12 cellular contexts compared by ENCODE assay signal in the genomic region with DNA sequence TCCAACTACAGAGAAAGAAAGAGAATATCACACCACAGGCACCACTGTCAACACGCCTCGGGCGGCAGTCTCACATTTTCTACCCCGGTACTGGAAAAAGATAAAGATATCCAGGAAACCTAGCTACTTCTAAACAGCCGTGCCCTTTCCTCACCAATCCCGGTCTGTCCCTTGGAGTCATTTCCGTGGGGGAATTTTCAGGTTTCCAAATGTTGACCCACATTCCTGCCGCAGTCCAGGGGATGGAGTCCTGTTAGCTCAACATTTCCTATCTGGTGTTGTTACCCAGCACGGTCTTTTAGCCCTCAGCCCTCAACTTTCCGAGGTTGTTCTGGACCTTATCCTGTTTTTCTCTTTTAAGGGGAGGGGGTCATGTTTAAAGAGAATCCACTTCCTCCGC. TPM values are rescaled to one million over a fixed set of nuclear protein-coding genes. Genes with fewer than 3 reads are reported as not detected.
A peak's percentile ranks its signal among the peaks of the same experiment; 100 is the strongest.
DNase-seq lines count a peak whose midpoint lies in the region; ATAC-seq and TF ChIP-seq lines count a peak whose summit lies in the region.
"Had no signal": no experiment of that assay in that cellular context is flagged by ENCODE, and none has a peak within 500 bp of the region (broad histone marks: within the 10 kb centered on the region; RNA-seq: fewer than 3 reads in every experiment).

No MANE protein-coding gene starts in this region.

- H3K4me3 ChIP-seq in GM23338, result no peak overlapping the region
- peak overlapping the region in 1 of 2 donors; percentile 28 for H3K4me3 ChIP-seq in ascending aorta
- H3K4me3 ChIP-seq in hepatocyte, result no peak overlapping the region
- no peak overlapping the region for H3K4me3 ChIP-seq in smooth muscle cell

- H4K20me1 ChIP-seq in GM23338 (replicated peaks; ENCODE audit: insufficient read depth), result peaks cover 4% of the 10 kb centered on the region; the same call in 1 of the 2 replicates
- H4K20me1 ChIP-seq in hepatocyte (ENCODE audit: insufficient read depth, poor library complexity, severe bottlenecking), result peaks cover 10% of the 10 kb centered on the region
- no peaks in the 10 kb centered on the region for H4K20me1 ChIP-seq in smooth muscle cell (ENCODE audit: low read depth)

- intact Hi-C loops in ascending aorta (cut with DNase I), result loop anchor here (10.0 kb wide), 1 partner anchor 548 kb away; no protein-coding TSS in a partner anchor
- intact Hi-C loops in posterior vena cava (cut with DNase I), result loop anchor here (1.0 to 5.0 kb wide), 2 partner anchors 27 to 45 kb away; no protein-coding TSS in a partner anchor

- peaks cover 35% of the 10 kb centered on the region for H3K79me2 ChIP-seq in GM23338 (replicated peaks; ENCODE audit: insufficient read depth)
- H3K79me2 ChIP-seq in hepatocyte, result peaks cover 82% of the 10 kb centered on the region
- H3K79me2 ChIP-seq in smooth muscle cell (ENCODE audit: low read depth), result peaks cover 80% of the 10 kb centered on the region

- H3K9ac ChIP-seq in smooth muscle cell (ENCODE audit: low read depth), result peak overlapping the region; percentile 97

- peaks cover 19% of the 10 kb centered on the region for H3K4me1 Mint-ChIP-seq in GM23338

- H3K27me3 ChIP-seq in GM23338 (ENCODE audit: insufficient read depth), result no peaks in the 10 kb centered on the region
- no peaks in the 10 kb centered on the region for H3K27me3 ChIP-seq in ascending aorta
- no peaks in the 10 kb centered on the region for H3K27me3 ChIP-seq in hepatocyte
- H3K27me3 ChIP-seq in smooth muscle cell (ENCODE audit: low read depth), result no peaks in the 10 kb centered on the region

- 0 out of 2 replicates have a peak overlapping the region, but pooled peaks have one; percentile 30 for H3K27ac ChIP-seq in GM23338 (ENCODE audit: low read depth)
- peak overlapping the region; percentile 93 to 97 for H3K27ac ChIP-seq in ascending aorta
- H3K27ac ChIP-seq in hepatocyte, result peak overlapping the region; percentile 91
- H3K27ac ChIP-seq in smooth muscle cell (ENCODE audit: low read depth), result peak overlapping the region; percentile 99

- no peak overlapping the region for H2AFZ ChIP-seq in GM23338
- H2AFZ ChIP-seq in hepatocyte, result no peak overlapping the region
- no peak overlapping the region for H2AFZ ChIP-seq in smooth muscle cell (ENCODE audit: low read depth)

- H3K4me3 Mint-ChIP-seq in GM23338, result no peak overlapping the region
- H3K4me3 Mint-ChIP-seq: central memory CD8-positive, alpha-beta T cell had no signal

- ATAC-seq in GM23338 (no peak), HG03354 (IDR thresholded peaks at IDR 0.05; ENCODE audit: poor library complexity, severe bottlenecking, unreplicated experiment) (no peak)

- H3K36me3 ChIP-seq in GM23338 (ENCODE audit: insufficient read depth) (peaks cover 10% of the 10 kb centered on the region), ascending aorta (peaks cover 10 to 13% of the 10 kb centered on the region in 2 donors), hepatocyte (replicated peaks; ENCODE audit: insufficient read depth, low read depth) (no peaks in the 10 kb centered on the region), smooth muscle cell (ENCODE audit: low read depth) (peaks cover 6% of the 10 kb centered on the region)

- H3K4me1 ChIP-seq in GM23338 (ENCODE audit: insufficient read depth), result peaks cover 5% of the 10 kb centered on the region; the same call in 1 of the 2 replicates
- H3K4me1 ChIP-seq in ascending aorta, result peaks cover 24 to 48% of the 10 kb centered on the region in 2 donors
- peaks cover 17% of the 10 kb centered on the region for H3K4me1 ChIP-seq in hepatocyte (ENCODE audit: insufficient read depth)
- peaks cover 35% of the 10 kb centered on the region for H3K4me1 ChIP-seq in smooth muscle cell (ENCODE audit: low read depth)

- H3K9me3 ChIP-seq in ascending aorta, result no peaks in the 10 kb centered on the region
- H3K9me3 ChIP-seq in hepatocyte (ENCODE audit: low read depth), result no peaks in the 10 kb centered on the region
- no peaks in the 10 kb centered on the region for H3K9me3 ChIP-seq in smooth muscle cell (replicated peaks; ENCODE audit: low read depth)

- no peak for TF ChIP-seq CTCF in GM23338 (conservative IDR thresholded peaks at IDR 0.05; ENCODE audit: low read depth in 2 of 2)
- no peak for TF ChIP-seq CTCF in ascending aorta (IDR thresholded peaks at IDR 0.05)
- TF ChIP-seq CTCF in hepatocyte (IDR thresholded peaks at IDR 0.05; ENCODE audit: poor library complexity), result no peak
- no peak for TF ChIP-seq CTCF in smooth muscle cell (IDR thresholded peaks at IDR 0.05; ENCODE audit: borderline replicate concordance, insufficient read depth, poor library complexity, severe bottlenecking)

- H3K9me2 ChIP-seq in GM23338 (ENCODE audit: insufficient read depth) (no peaks in the 10 kb centered on the region), hepatocyte (replicated peaks; ENCODE audit: insufficient read depth) (no peaks in the 10 kb centered on the region)

- H3K27me3 Mint-ChIP-seq in GM23338 (ENCODE audit: insufficient read depth, low read depth, poor library complexity), result peaks cover 18% of the 10 kb centered on the region
- H3K27me3 Mint-ChIP-seq: central memory CD8-positive, alpha-beta T cell had no signal

- peaks cover 56% of the 10 kb centered on the region for H3K36me3 Mint-ChIP-seq in GM23338 (ENCODE audit: low read depth)

- DNase-seq in GM23338 (ENCODE audit: low spot score), result no peak
- DNase-seq in ascending aorta (ENCODE audit: low spot score in 2 of 2), result no peak
- DNase-seq in hepatocyte (ENCODE audit: low spot score), result no peak
- no peak for DNase-seq in smooth muscle cell (lab: John Stamatoyannopoulos, UW; ENCODE audit: unreplicated experiment)
- no peak for DNase-seq in RPMI8226
- no peak for DNase-seq in NCI-H146 treated with DMSO at 0.1 percent for 48 hours (lab: John Stamatoyannopoulos, UW; ENCODE audit: unreplicated experiment)
- no peak for DNase-seq in posterior vena cava (ENCODE audit: low spot score)
- DNase-seq: activated CD8-positive, alpha-beta memory T cell treated with anti-CD3 and anti-CD28 coated beads, Interleukin-2, amount 50 U/mL, for 48 hours; CD4-positive, CD25-positive, alpha-beta regulatory T cell; NCI-H1092 had no signal

- H3F3A ChIP-seq in GM23338 (replicated peaks; ENCODE audit: low read depth) (no peaks in the 10 kb centered on the region), smooth muscle cell (ENCODE audit: low read depth) (peaks cover 20% of the 10 kb centered on the region)

- no peak overlapping the region for H3K27ac Mint-ChIP-seq in GM23338

- H3K9me3 Mint-ChIP-seq in GM23338, result peaks cover 18% of the 10 kb centered on the region
- H3K9me3 Mint-ChIP-seq: central memory CD8-positive, alpha-beta T cell had no signal

- no peak overlapping the region for H3K4me2 ChIP-seq in GM23338
- no peak overlapping the region for H3K4me2 ChIP-seq in hepatocyte
- peak overlapping the region; percentile 96 for H3K4me2 ChIP-seq in smooth muscle cell

- 72% methylated on average over 11 of the region's 11 CpGs for WGBS in hepatocyte (ENCODE audit: low lambda C conversion rate, missing lambda C conversion rate)
- 33% methylated on average over 11 of the region's 11 CpGs for WGBS in smooth muscle cell (ENCODE audit: low lambda C conversion rate)

TF ChIP-seq in GM23338, 12 proteins besides CTCF, POLR2A, EP300 and RAD21 (continues in another document):
- TF ChIP-seq, protein P1, sequence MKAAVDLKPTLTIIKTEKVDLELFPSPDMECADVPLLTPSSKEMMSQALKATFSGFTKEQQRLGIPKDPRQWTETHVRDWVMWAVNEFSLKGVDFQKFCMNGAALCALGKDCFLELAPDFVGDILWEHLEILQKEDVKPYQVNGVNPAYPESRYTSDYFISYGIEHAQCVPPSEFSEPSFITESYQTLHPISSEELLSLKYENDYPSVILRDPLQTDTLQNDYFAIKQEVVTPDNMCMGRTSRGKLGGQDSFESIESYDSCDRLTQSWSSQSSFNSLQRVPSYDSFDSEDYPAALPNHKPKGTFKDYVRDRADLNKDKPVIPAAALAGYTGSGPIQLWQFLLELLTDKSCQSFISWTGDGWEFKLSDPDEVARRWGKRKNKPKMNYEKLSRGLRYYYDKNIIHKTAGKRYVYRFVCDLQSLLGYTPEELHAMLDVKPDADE (IDR thresholded peaks at IDR 0.05), result no peak
- no peak for TF ChIP-seq CREB1 (CRISPR knock-in tag; IDR thresholded peaks at IDR 0.05; ENCODE audit: low read depth)
- TF ChIP-seq, protein P2, sequence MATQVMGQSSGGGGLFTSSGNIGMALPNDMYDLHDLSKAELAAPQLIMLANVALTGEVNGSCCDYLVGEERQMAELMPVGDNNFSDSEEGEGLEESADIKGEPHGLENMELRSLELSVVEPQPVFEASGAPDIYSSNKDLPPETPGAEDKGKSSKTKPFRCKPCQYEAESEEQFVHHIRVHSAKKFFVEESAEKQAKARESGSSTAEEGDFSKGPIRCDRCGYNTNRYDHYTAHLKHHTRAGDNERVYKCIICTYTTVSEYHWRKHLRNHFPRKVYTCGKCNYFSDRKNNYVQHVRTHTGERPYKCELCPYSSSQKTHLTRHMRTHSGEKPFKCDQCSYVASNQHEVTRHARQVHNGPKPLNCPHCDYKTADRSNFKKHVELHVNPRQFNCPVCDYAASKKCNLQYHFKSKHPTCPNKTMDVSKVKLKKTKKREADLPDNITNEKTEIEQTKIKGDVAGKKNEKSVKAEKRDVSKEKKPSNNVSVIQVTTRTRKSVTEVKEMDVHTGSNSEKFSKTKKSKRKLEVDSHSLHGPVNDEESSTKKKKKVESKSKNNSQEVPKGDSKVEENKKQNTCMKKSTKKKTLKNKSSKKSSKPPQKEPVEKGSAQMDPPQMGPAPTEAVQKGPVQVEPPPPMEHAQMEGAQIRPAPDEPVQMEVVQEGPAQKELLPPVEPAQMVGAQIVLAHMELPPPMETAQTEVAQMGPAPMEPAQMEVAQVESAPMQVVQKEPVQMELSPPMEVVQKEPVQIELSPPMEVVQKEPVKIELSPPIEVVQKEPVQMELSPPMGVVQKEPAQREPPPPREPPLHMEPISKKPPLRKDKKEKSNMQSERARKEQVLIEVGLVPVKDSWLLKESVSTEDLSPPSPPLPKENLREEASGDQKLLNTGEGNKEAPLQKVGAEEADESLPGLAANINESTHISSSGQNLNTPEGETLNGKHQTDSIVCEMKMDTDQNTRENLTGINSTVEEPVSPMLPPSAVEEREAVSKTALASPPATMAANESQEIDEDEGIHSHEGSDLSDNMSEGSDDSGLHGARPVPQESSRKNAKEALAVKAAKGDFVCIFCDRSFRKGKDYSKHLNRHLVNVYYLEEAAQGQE (IDR thresholded peaks at IDR 0.05; ENCODE audit: unreplicated experiment), result no peak

RNA-seq across cellular contexts. Expression of a gene that starts 4.7 kb away (rescaled TPM):
- 10.8 and 11.8 TPM in 2 replicates for total RNA-seq in GM23338 (2014; rRNA removed; shearing (Covaris generic))
- 3.4 and 3.6 TPM in 2 replicates for polyA plus RNA-seq in GM23338 (2016; fragmentation: Nextera tagmentation; extraction: Ambion mirVana)
- 16.1 TPM for total RNA-seq in ascending aorta
- total RNA-seq in hepatocyte, result 8.2 and 8.9 TPM in 2 replicates
- 7.4 and 12.2 TPM in 2 replicates for polyA plus RNA-seq in hepatocyte
- 15.2 and 17.2 TPM in 2 replicates for total RNA-seq in smooth muscle cell
- polyA plus RNA-seq in smooth muscle cell, result 22.0 and 24.7 TPM in 2 replicates
- total RNA-seq in posterior vena cava, result 10 to 100 TPM; 34.7 to 43.9 TPM

RNA-seq across cellular contexts. Expression of a gene that starts 27.2 kb away (rescaled TPM):
- not detected in 2 replicates for total RNA-seq in GM23338 (2014; rRNA removed; shearing (Covaris generic))
- polyA plus RNA-seq in GM23338 (2016; fragmentation: Nextera tagmentation; extraction: Ambion mirVana), result not detected in 2 replicates
- total RNA-seq in ascending aorta, result not detected
- 0.90 and 2.2 TPM in 2 replicates for total RNA-seq in hepatocyte
- polyA plus RNA-seq in hepatocyte, result 0.41 and 0.88 TPM in 2 replicates
- total RNA-seq in smooth muscle cell, result not detected in 2 replicates
- not detected in 2 replicates for polyA plus RNA-seq in smooth muscle cell
- under 1 TPM in 1 of 2 donors, not detected in 1; 0.28 TPM for total RNA-seq in posterior vena cava
- total RNA-seq: CD4-positive, CD25-positive, alpha-beta regulatory T cell had no signal
- polyA plus RNA-seq: CD4-positive, CD25-positive, alpha-beta regulatory T cell had no signal

Comparison
In these comparisons a context has a peak if more than half of its experiments do, and no peak if none do; other contexts are left out.
1. H3K27ac ChIP-seq: peak in every context shown above with its lines; median percentile 99 in smooth muscle cell; 95 in ascending aorta; 91 in hepatocyte; 30 in GM23338.